Comparison of ENCODE assay signal across 20 cellular contexts in genomic region chr18:37306420-37306819, GRCh38.
"Had no signal": no experiment of that assay in that cellular context is flagged by ENCODE, and none has a peak within 500 bp of the region (broad histone marks: within the 10 kb centered on the region; RNA-seq: fewer than 3 reads in every experiment).

No MANE protein-coding gene starts in this region.

- H3K27ac Mint-ChIP-seq: nephron progenitor cell; stimulated activated naive CD8-positive, alpha-beta T cell treated with anti-CD3 and anti-CD28 coated beads, Interleukin-15, amount 100 ng/mL, for 72 hours; type B pancreatic cell had no signal

- H3K4me3 Mint-ChIP-seq: naive thymus-derived CD8-positive, alpha-beta T cell; nephron progenitor cell; stimulated activated naive CD8-positive, alpha-beta T cell treated with anti-CD3 and anti-CD28 coated beads, Interleukin-15, amount 100 ng/mL, for 72 hours; type B pancreatic cell had no signal

- H3K9me3 ChIP-seq: lower lobe of right lung, neutrophil, prostate gland, right atrium auricular region, suprapubic skin had no signal

- H3K4me1 Mint-ChIP-seq: naive thymus-derived CD8-positive, alpha-beta T cell; stimulated activated naive CD8-positive, alpha-beta T cell treated with anti-CD3 and anti-CD28 coated beads, Interleukin-15, amount 100 ng/mL, for 72 hours had no signal

- H3K36me3 ChIP-seq: lower lobe of right lung, neutrophil, prostate gland, right atrium auricular region, suprapubic skin had no signal

- H3K27me3 Mint-ChIP-seq: type B pancreatic cell had no signal

- H3K4me2 ChIP-seq: smooth muscle cell had no signal

- ATAC-seq: left ventricle myocardium superior; lower lobe of right lung; sciatic nerve; stimulated activated naive CD8-positive, alpha-beta T cell treated with anti-CD3 and anti-CD28 coated beads, Interleukin-15, amount 100 ng/mL, for 72 hours had no signal

- DNase-seq: dorsolateral prefrontal cortex; effector CD4-positive, alpha-beta T cell; head of caudate nucleus; left ventricle myocardium superior; lower lobe of right lung; naive thymus-derived CD8-positive, alpha-beta T cell; nephron progenitor cell; stimulated activated CD4-positive, alpha-beta T cell treated with anti-CD3 and anti-CD28 coated beads, Interleukin-12 subunit alpha, Interleukin-12 subunit beta, amount 100 ng/mL, for 4 hours; stimulated activated CD4-positive, alpha-beta T cell treated with anti-CD3 and anti-CD28 coated beads, Interleukin-1b, Interleukin-23, amount 100 ng/mL, for 48 hours; stimulated activated CD4-positive, alpha-beta T cell treated with anti-CD3 and anti-CD28 coated beads, Interleukin-4, amount 100 ng/mL, for 1 hour; stimulated activated CD8-positive, alpha-beta memory T cell treated with anti-CD3 and anti-CD28 coated beads, Interleukin-4, amount 100 ng/mL, for 48 hours; stimulated activated naive CD4-positive, alpha-beta T cell; stimulated activated naive CD8-positive, alpha-beta T cell treated with anti-CD3 and anti-CD28 coated beads, Interleukin-15, amount 100 ng/mL, for 72 hours had no signal

- H3K4me3 ChIP-seq: dorsolateral prefrontal cortex, lower lobe of right lung, prostate gland, right atrium auricular region, smooth muscle cell, suprapubic skin had no signal

- H3K4me1 ChIP-seq: lower lobe of right lung, prostate gland, right atrium auricular region, suprapubic skin had no signal

- H3K27ac ChIP-seq: lower lobe of right lung, neutrophil, prostate gland, right atrium auricular region, suprapubic skin had no signal

- H3K36me3 Mint-ChIP-seq: naive thymus-derived CD8-positive, alpha-beta T cell; type B pancreatic cell had no signal

- H3K27me3 ChIP-seq: dorsolateral prefrontal cortex, neutrophil, right atrium auricular region, suprapubic skin had no signal

- H3K9me3 Mint-ChIP-seq: naive thymus-derived CD8-positive, alpha-beta T cell; nephron progenitor cell; stimulated activated naive CD8-positive, alpha-beta T cell treated with anti-CD3 and anti-CD28 coated beads, Interleukin-15, amount 100 ng/mL, for 72 hours; type B pancreatic cell had no signal
